8 cellular contexts compared by ENCODE assay signal in the genomic region with DNA sequence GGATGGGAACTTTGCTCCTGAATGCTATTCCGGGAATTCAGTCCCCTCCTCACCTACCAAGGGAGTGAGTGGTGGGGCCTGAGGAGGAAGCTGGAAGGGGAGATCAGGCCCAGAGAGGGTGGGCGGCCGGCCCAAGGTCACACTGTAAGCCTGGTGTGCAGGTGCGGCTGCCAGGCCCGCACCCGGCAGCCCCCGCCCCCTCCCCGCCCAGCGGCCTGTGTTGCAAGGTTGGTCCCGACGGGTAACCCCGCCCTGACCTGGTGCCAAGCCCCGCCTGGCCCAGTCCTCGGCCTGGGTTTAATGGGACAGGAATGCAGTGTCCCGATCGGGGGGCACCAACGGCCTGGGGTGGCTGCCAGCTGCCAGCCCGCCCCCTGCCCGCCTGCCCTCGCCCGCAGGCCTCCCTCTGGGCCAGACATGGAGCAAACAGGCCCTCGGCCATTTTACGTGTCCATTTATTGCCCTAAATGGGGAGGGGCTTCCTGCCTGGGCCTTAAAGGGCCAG. TPM values are rescaled to one million over a fixed set of nuclear protein-coding genes. Genes with fewer than 3 reads are reported as not detected.
DNase-seq lines count a peak whose midpoint lies in the region; ATAC-seq, FAIRE-seq and TF ChIP-seq lines count a peak whose summit lies in the region.

No MANE protein-coding gene starts in this region.

- H3K4me1 ChIP-seq in ACC112 (ENCODE audit: control insufficient read depth, insufficient read depth, low read length, unreplicated experiment) = peaks cover 42% of the 10 kb centered on the region
- peaks cover 62% of the 10 kb centered on the region for H3K4me1 ChIP-seq in mucosa of descending colon (ENCODE audit: low read depth)

- H3K4me3 ChIP-seq in ACC112 (ENCODE audit: low read depth, low read length) (peak overlapping the region; percentile 52), bronchial epithelial cell (ENCODE audit: low read depth, low read length) (peak overlapping the region; percentile 35), mucosa of descending colon (no peak overlapping the region)

- H2AFZ ChIP-seq in ACC112 (ENCODE audit: low read length, unreplicated experiment) = no peak overlapping the region

- no peaks in the 10 kb centered on the region for H3K9me3 ChIP-seq in mucosa of descending colon

- no peaks in the 10 kb centered on the region for H3K27me3 ChIP-seq in ACC112 (ENCODE audit: insufficient read depth, low read length)
- no peaks in the 10 kb centered on the region for H3K27me3 ChIP-seq in bronchial epithelial cell (ENCODE audit: control insufficient read depth, insufficient read depth, low read length)

- TF ChIP-seq RAD21 in Ishikawa (IDR thresholded peaks at IDR 0.05; ENCODE audit: low read depth) = no peak

- H3K79me2 ChIP-seq in ACC112 (ENCODE audit: control insufficient read depth, insufficient read depth, low read length, unreplicated experiment) = peaks cover 83% of the 10 kb centered on the region

- TF ChIP-seq EP300 in Ishikawa (IDR thresholded peaks at IDR 0.05; ENCODE audit: borderline replicate concordance) = no peak; the same call in 1 of the 2 replicates

- peak; percentile 51 for ATAC-seq in mucosa of descending colon
- no peak for ATAC-seq in GM18873 (IDR thresholded peaks at IDR 0.05; ENCODE audit: low FRiP score, unreplicated experiment)

- H3K27ac ChIP-seq in ACC112 (ENCODE audit: low read depth, low read length) = peak overlapping the region; percentile 92

- TF ChIP-seq CTCF in bronchial epithelial cell (IDR thresholded peaks at IDR 0.05; ENCODE audit: insufficient read depth, low read length, severe bottlenecking) (no peak), mucosa of descending colon (IDR thresholded peaks at IDR 0.05) (no peak)

- no peak for FAIRE-seq in bronchial epithelial cell (lab: Jason Lieb, UNC)
- no peak for FAIRE-seq in GM12891 (lab: Jason Lieb, UNC)

- intact Hi-C loops in mucosa of descending colon (cut with DNase I, micrococcal nuclease) = no loop called here

- TF ChIP-seq POLR2A in GM12891 (IDR thresholded peaks at IDR 0.05; ENCODE audit: low read depth, low read length) = no peak

- DNase-seq in bronchial epithelial cell (ENCODE audit: low read depth) (peak; percentile 48), mucosa of descending colon (peak; percentile 96 to 97 (median 97)), GM12891 (ENCODE audit: insufficient read length, low spot score) (no peak), NCI-H187 (lab: John Stamatoyannopoulos, UW) (no peak), NCI-H1436 (lab: John Stamatoyannopoulos, UW) (no peak)

- H3K36me3 ChIP-seq in ACC112 (ENCODE audit: insufficient read depth, low read length) = no peaks in the 10 kb centered on the region
- peaks cover 15% of the 10 kb centered on the region for H3K36me3 ChIP-seq in bronchial epithelial cell (ENCODE audit: control insufficient read depth, insufficient read depth, low read length)
- H3K36me3 ChIP-seq in mucosa of descending colon (ENCODE audit: low read depth) = no peaks in the 10 kb centered on the region

TF ChIP-seq in Ishikawa, 13 proteins besides CTCF, POLR2A, EP300 and RAD21 (continues in another document):
- no peak for TF ChIP-seq USF1 (IDR thresholded peaks at IDR 0.05)
- TF ChIP-seq CREB1 (IDR thresholded peaks at IDR 0.05; ENCODE audit: low read depth) = no peak
- no peak for TF ChIP-seq FOXM1 (IDR thresholded peaks at IDR 0.05; ENCODE audit: borderline replicate concordance, low read depth)
- 0 out of 2 replicates have a peak, but pooled peaks have one; percentile 9 for TF ChIP-seq TAF1 (IDR thresholded peaks at IDR 0.05; ENCODE audit: low read depth)
- peak; percentile 37; the same call in 1 of the 2 replicates for TF ChIP-seq TCF12 (IDR thresholded peaks at IDR 0.05; ENCODE audit: low read depth)
- TF ChIP-seq NFIC (IDR thresholded peaks at IDR 0.05) = peak; percentile 33; the same call in 1 of the 2 replicates
- TF ChIP-seq CEBPB (IDR thresholded peaks at IDR 0.05) = peak; percentile 68
- TF ChIP-seq EGR1 (IDR thresholded peaks at IDR 0.05) = no peak
- TF ChIP-seq TEAD4 (IDR thresholded peaks at IDR 0.05) = peak; percentile 50; the same call in 1 of the 2 replicates
- TF ChIP-seq REST (IDR thresholded peaks at IDR 0.05; ENCODE audit: low read depth) = no peak

TF ChIP-seq in GM12891, 5 proteins besides CTCF, POLR2A, EP300 and RAD21:
- TF ChIP-seq PAX5 (IDR thresholded peaks at IDR 0.05; ENCODE audit: insufficient read depth, low read length, severe bottlenecking) = no peak
TF ChIP-seq in GM12891: peak in this region for 0.

RNA-seq across cellular contexts. Expression of gene ZBTB7A, which starts 5.5 kb away (rescaled TPM):
- total RNA-seq in bronchial epithelial cell = 15.3 and 29.2 TPM in 2 replicates
- total RNA-seq in mucosa of descending colon = 100 to 1,000 TPM; 104 to 115 (median 112) TPM
- 7.3 TPM for polyA plus RNA-seq in GM12891 (2012; ENCODE audit: low read depth, missing spikeins)

RNA-seq across cellular contexts. Expression of gene PIAS4, which starts 53.7 kb away (rescaled TPM):
- total RNA-seq in bronchial epithelial cell (10.0 and 24.2 TPM in 2 replicates), mucosa of descending colon (10 to 100 TPM; 27.4 to 44.6 (median 29.5) TPM)
- polyA plus RNA-seq in GM12891 (2012; ENCODE audit: low read depth, missing spikeins) = 14.1 TPM

Comparison
In these comparisons a context has a peak if more than half of its experiments do, and no peak if none do; other contexts are left out.
1. DNase-seq: peak in bronchial epithelial cell (single experiment) and mucosa of descending colon (3 of 3); none in GM12891 (single experiment), NCI-H187 (0 of 2) and NCI-H1436 (single experiment).